Comparison of ENCODE assay signal across 19 cellular contexts in genomic region chr1:2860476-2861142, GRCh38. TPM values are rescaled to one million over a fixed set of nuclear protein-coding genes. Genes with fewer than 3 reads are reported as not detected.
"Had no signal": no experiment of that assay in that cellular context is flagged by ENCODE, and none has a peak within 500 bp of the region (broad histone marks: within the 10 kb centered on the region; RNA-seq: fewer than 3 reads in every experiment).

No MANE protein-coding gene starts in this region.

- H3K9me3 ChIP-seq: colonic mucosa, ovary, stomach, thoracic aorta, transverse colon had no signal

- H3K27me3 ChIP-seq: cardiac muscle cell, colonic mucosa, foreskin keratinocyte, ovary had no signal

- H3K36me3 ChIP-seq: cardiac muscle cell, colonic mucosa, left lung, ovary, stomach, thoracic aorta, transverse colon had no signal

- H3K4me3 ChIP-seq: cardiac muscle cell, colonic mucosa, left lung, ovary, stomach, thoracic aorta, transverse colon had no signal

- ATAC-seq: foreskin keratinocyte, left lung, sciatic nerve had no signal

- H3K27ac ChIP-seq: cardiac muscle cell, colonic mucosa, foreskin keratinocyte, left lung, ovary, stomach, thoracic aorta, transverse colon had no signal

- DNase-seq: cerebellar nuclear complex; colonic mucosa; dermis blood vessel endothelial cell; erythroblast; foreskin keratinocyte; head of caudate nucleus; hippocampal formation; naive B cell; ovary; stimulated activated CD4-positive, alpha-beta T cell treated with anti-CD3 and anti-CD28 coated beads, Interleukin-2, amount 100 ng/mL, for 24 hours; stimulated activated CD4-positive, alpha-beta T cell treated with anti-CD3 and anti-CD28 coated beads, Interleukin-4, amount 100 ng/mL, for 4 hours; stimulated activated naive CD4-positive, alpha-beta T cell; stomach; substantia nigra; transverse colon had no signal

- H3K4me1 ChIP-seq: colonic mucosa, foreskin keratinocyte, left lung, transverse colon had no signal

RNA-seq across cellular contexts. Expression of gene TTC34, which starts 59.1 kb away (rescaled TPM):
- total RNA-seq: cardiac muscle cell had no signal
- polyA plus RNA-seq: cardiac muscle cell had no signal
